ENCODE assay signal across 23 cellular contexts in genomic region chr2:236622201-236622600, GRCh38.
"Had no signal": no experiment of that assay in that cellular context is flagged by ENCODE, and none has a peak within 500 bp of the region (broad histone marks: within the 10 kb centered on the region; RNA-seq: fewer than 3 reads in every experiment).

No MANE protein-coding gene starts in this region.

- H3K36me3 ChIP-seq: colonic mucosa, gastrocnemius medialis, sigmoid colon, stomach, thyroid gland, vagina had no signal

- H3K4me1 Mint-ChIP-seq: central memory CD8-positive, alpha-beta T cell; memory B cell; naive B cell; stimulated activated naive B cell treated with anti-CD40 and anti-IgM and Interleukin-4, amounts not matched to agents 10 μg/mL and 1 μg/mL and 100 μg/mL, for 72 hours had no signal

- H3K27ac Mint-ChIP-seq: memory B cell; mesothelial cell of epicardium; naive B cell; natural killer cell treated with Interleukin-12 subunit alpha and Interleukin-12 subunit beta and Interleukin-15 and Interleukin-18, amount 100 ng/mL, for 72 hours; stimulated activated naive B cell treated with anti-CD40 and anti-IgM and Interleukin-4, amounts not matched to agents 10 μg/mL and 1 μg/mL and 100 μg/mL, for 72 hours had no signal

- H3K9me3 ChIP-seq: colonic mucosa, gastrocnemius medialis, mucosa of descending colon, psoas muscle, sigmoid colon, stomach, thyroid gland, vagina had no signal

- H3K4me3 ChIP-seq: colonic mucosa, gastrocnemius medialis, lung, mucosa of descending colon, psoas muscle, sigmoid colon, stomach, thyroid gland, vagina had no signal

- DNase-seq: colonic mucosa; dermis blood vessel endothelial cell; effector memory CD4-positive, alpha-beta T cell; foreskin fibroblast; gastrocnemius medialis; head of caudate nucleus; mucosa of descending colon; naive B cell; nucleus accumbens; right cardiac atrium; sigmoid colon; stimulated activated naive B cell treated with anti-CD40 and anti-IgM and Interleukin-4, amounts not matched to agents 10 μg/mL and 1 μg/mL and 100 μg/mL, for 72 hours; stomach; thyroid gland had no signal

- H3K9me3 Mint-ChIP-seq: central memory CD8-positive, alpha-beta T cell; memory B cell; mesothelial cell of epicardium; naive B cell; natural killer cell treated with Interleukin-12 subunit alpha and Interleukin-12 subunit beta and Interleukin-15 and Interleukin-18, amount 100 ng/mL, for 72 hours; neural crest cell; stimulated activated naive B cell treated with anti-CD40 and anti-IgM and Interleukin-4, amounts not matched to agents 10 μg/mL and 1 μg/mL and 100 μg/mL, for 72 hours had no signal

- H3K36me3 Mint-ChIP-seq: memory B cell; mesothelial cell of epicardium; naive B cell; natural killer cell treated with Interleukin-12 subunit alpha and Interleukin-12 subunit beta and Interleukin-15 and Interleukin-18, amount 100 ng/mL, for 72 hours; stimulated activated naive B cell treated with anti-CD40 and anti-IgM and Interleukin-4, amounts not matched to agents 10 μg/mL and 1 μg/mL and 100 μg/mL, for 72 hours had no signal

- H3K4me3 Mint-ChIP-seq: central memory CD8-positive, alpha-beta T cell; memory B cell; mesothelial cell of epicardium; naive B cell; natural killer cell treated with Interleukin-12 subunit alpha and Interleukin-12 subunit beta and Interleukin-15 and Interleukin-18, amount 100 ng/mL, for 72 hours; neural crest cell; stimulated activated naive B cell treated with anti-CD40 and anti-IgM and Interleukin-4, amounts not matched to agents 10 μg/mL and 1 μg/mL and 100 μg/mL, for 72 hours had no signal

- H3K4me1 ChIP-seq: colonic mucosa, gastrocnemius medialis, psoas muscle, sigmoid colon, stomach, thyroid gland, vagina had no signal

- ATAC-seq: gastrocnemius medialis; left lobe of liver; mucosa of descending colon; natural killer cell treated with Interleukin-12 subunit alpha and Interleukin-12 subunit beta and Interleukin-15 and Interleukin-18, amount 100 ng/mL, for 72 hours; psoas muscle; right cardiac atrium; stimulated activated naive B cell treated with anti-CD40 and anti-IgM and Interleukin-4, amounts not matched to agents 10 μg/mL and 1 μg/mL and 100 μg/mL, for 72 hours had no signal

- H3K27me3 ChIP-seq: colonic mucosa, gastrocnemius medialis, sigmoid colon, thyroid gland, vagina had no signal

- H3K27ac ChIP-seq: colonic mucosa, gastrocnemius medialis, psoas muscle, sigmoid colon, stomach, thyroid gland, vagina had no signal
